1 cellular context compared by ENCODE assay signal in the genomic region with DNA sequence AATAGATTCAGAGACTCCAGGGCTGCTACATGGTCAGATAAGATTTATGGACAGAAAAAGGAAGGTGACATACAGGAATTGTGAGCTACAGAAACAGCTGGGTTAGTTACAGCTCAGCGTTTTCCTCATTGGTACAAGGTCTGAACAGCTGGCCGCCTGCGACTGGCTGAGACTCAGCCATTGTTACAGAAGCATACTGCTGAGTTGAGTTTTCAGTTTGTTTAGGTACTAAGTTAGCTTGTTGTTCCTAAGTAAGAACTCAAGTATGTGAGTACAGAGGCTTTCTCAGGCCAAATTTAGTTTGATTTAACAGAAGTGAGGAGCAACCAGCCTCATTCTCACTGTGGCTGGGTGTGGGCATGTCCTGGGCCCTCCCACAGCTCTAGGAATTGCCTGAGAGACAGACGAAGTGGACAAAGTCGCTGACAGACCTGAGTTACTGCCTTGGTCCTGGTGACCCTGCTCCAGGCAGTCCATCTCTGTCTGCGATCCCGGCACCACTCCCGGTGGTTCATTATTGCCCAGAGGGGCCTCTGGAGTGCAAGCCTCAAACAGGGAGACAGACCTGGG.
TF ChIP-seq lines count a peak whose summit lies in the region.

No MANE protein-coding gene starts in this region.

TF ChIP-seq in HepG2, 621 proteins besides CTCF, POLR2A, EP300 and RAD21 (continued from another document and continues in another):
- TF ChIP-seq, protein P1, sequence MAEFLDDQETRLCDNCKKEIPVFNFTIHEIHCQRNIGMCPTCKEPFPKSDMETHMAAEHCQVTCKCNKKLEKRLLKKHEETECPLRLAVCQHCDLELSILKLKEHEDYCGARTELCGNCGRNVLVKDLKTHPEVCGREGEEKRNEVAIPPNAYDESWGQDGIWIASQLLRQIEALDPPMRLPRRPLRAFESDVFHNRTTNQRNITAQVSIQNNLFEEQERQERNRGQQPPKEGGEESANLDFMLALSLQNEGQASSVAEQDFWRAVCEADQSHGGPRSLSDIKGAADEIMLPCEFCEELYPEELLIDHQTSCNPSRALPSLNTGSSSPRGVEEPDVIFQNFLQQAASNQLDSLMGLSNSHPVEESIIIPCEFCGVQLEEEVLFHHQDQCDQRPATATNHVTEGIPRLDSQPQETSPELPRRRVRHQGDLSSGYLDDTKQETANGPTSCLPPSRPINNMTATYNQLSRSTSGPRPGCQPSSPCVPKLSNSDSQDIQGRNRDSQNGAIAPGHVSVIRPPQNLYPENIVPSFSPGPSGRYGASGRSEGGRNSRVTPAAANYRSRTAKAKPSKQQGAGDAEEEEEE (CRISPR knock-in tag; IDR thresholded peaks at IDR 0.05; ENCODE audit: borderline replicate concordance), result peak; percentile 46; the same call in 1 of the 2 replicates
- peak; percentile 55; the same call in 1 of the 2 replicates for TF ChIP-seq NFYC (CRISPR knock-in tag; IDR thresholded peaks at IDR 0.05)
- TF ChIP-seq, protein P2, sequence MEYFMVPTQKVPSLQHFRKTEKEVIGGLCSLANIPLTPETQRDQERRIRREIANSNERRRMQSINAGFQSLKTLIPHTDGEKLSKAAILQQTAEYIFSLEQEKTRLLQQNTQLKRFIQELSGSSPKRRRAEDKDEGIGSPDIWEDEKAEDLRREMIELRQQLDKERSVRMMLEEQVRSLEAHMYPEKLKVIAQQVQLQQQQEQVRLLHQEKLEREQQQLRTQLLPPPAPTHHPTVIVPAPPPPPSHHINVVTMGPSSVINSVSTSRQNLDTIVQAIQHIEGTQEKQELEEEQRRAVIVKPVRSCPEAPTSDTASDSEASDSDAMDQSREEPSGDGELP (IDR thresholded peaks at IDR 0.05; ENCODE audit: borderline replicate concordance, low read depth), result peak; percentile 99
- peak; percentile 45; the same call in 1 of the 2 replicates for TF ChIP-seq SPEN (CRISPR knock-in tag; IDR thresholded peaks at IDR 0.05; ENCODE audit: low read depth)
- TF ChIP-seq GATAD1 (CRISPR knock-in tag; IDR thresholded peaks at IDR 0.05), result no peak
- TF ChIP-seq ZNF562 (CRISPR knock-in tag; IDR thresholded peaks at IDR 0.05; ENCODE audit: borderline replicate concordance), result no peak
- no peak for TF ChIP-seq PAX8 (CRISPR knock-in tag; IDR thresholded peaks at IDR 0.05; ENCODE audit: borderline replicate concordance)
- no peak for TF ChIP-seq NFKBIZ (CRISPR knock-in tag; IDR thresholded peaks at IDR 0.05)
- no peak for TF ChIP-seq ZNF160 (CRISPR knock-in tag; IDR thresholded peaks at IDR 0.05)
- peak; percentile 35; the same call in 1 of the 2 replicates for TF ChIP-seq MXD4 (CRISPR knock-in tag; IDR thresholded peaks at IDR 0.05)
- TF ChIP-seq PPARG (CRISPR knock-in tag; conservative IDR thresholded peaks at IDR 0.05), result 0 out of 2 replicates have a peak, but pooled peaks have one; percentile 52
- TF ChIP-seq PHF5A (CRISPR knock-in tag; IDR thresholded peaks at IDR 0.05; ENCODE audit: low read depth, unreplicated experiment), result no peak
- TF ChIP-seq, protein P3, sequence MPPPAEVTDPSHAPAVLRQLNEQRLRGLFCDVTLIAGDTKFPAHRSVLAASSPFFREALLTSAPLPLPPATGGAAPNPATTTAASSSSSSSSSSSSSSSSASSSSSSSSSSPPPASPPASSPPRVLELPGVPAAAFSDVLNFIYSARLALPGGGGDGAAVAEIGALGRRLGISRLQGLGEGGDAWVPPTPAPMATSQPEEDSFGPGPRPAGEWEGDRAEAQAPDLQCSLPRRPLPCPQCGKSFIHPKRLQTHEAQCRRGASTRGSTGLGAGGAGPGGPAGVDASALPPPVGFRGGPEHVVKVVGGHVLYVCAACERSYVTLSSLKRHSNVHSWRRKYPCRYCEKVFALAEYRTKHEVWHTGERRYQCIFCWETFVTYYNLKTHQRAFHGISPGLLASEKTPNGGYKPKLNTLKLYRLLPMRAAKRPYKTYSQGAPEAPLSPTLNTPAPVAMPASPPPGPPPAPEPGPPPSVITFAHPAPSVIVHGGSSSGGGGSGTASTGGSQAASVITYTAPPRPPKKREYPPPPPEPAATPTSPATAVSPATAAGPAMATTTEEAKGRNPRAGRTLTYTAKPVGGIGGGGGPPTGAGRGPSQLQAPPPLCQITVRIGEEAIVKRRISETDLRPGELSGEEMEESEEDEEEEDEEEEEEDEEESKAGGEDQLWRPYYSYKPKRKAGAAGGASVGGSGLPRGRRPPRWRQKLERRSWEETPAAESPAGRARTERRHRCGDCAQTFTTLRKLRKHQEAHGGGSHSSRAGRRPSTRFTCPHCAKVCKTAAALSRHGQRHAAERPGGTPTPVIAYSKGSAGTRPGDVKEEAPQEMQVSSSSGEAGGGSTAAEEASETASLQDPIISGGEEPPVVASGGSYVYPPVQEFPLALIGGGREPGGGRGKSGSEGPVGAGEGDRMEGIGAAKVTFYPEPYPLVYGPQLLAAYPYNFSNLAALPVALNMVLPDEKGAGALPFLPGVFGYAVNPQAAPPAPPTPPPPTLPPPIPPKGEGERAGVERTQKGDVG (CRISPR knock-in tag; IDR thresholded peaks at IDR 0.05; ENCODE audit: borderline replicate concordance), result peak; percentile 39; the same call in 1 of the 2 replicates
- TF ChIP-seq ZNF501 (CRISPR knock-in tag; IDR thresholded peaks at IDR 0.05), result 0 out of 2 replicates have a peak, but pooled peaks have one; percentile 55
- TF ChIP-seq U2AF1 (optimal IDR thresholded peaks at IDR 0.05; ENCODE audit: low read depth, low read length), result no peak
- TF ChIP-seq, protein P4, sequence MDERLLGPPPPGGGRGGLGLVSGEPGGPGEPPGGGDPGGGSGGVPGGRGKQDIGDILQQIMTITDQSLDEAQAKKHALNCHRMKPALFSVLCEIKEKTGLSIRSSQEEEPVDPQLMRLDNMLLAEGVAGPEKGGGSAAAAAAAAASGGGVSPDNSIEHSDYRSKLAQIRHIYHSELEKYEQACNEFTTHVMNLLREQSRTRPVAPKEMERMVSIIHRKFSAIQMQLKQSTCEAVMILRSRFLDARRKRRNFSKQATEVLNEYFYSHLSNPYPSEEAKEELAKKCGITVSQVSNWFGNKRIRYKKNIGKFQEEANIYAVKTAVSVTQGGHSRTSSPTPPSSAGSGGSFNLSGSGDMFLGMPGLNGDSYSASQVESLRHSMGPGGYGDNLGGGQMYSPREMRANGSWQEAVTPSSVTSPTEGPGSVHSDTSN (CRISPR knock-in tag; IDR thresholded peaks at IDR 0.05), result no peak
- TF ChIP-seq, protein P5, sequence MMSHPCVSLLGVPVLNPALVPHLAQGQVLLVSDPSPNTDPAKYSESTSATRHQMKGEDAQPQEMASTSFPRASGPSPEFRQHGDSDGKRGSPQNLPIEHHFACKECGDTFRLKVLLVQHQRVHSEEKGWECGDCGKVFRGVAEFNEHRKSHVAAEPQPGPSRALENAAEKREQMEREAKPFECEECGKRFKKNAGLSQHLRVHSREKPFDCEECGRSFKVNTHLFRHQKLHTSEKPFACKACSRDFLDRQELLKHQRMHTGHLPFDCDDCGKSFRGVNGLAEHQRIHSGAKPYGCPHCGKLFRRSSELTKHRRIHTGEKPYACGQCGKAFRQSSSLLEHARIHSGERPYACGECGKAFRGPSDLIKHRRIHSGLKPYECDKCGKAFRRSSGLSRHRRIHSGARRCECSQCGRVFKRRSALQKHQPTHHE (CRISPR knock-in tag; IDR thresholded peaks at IDR 0.05; ENCODE audit: borderline replicate concordance), result no peak
- TF ChIP-seq, protein P6, sequence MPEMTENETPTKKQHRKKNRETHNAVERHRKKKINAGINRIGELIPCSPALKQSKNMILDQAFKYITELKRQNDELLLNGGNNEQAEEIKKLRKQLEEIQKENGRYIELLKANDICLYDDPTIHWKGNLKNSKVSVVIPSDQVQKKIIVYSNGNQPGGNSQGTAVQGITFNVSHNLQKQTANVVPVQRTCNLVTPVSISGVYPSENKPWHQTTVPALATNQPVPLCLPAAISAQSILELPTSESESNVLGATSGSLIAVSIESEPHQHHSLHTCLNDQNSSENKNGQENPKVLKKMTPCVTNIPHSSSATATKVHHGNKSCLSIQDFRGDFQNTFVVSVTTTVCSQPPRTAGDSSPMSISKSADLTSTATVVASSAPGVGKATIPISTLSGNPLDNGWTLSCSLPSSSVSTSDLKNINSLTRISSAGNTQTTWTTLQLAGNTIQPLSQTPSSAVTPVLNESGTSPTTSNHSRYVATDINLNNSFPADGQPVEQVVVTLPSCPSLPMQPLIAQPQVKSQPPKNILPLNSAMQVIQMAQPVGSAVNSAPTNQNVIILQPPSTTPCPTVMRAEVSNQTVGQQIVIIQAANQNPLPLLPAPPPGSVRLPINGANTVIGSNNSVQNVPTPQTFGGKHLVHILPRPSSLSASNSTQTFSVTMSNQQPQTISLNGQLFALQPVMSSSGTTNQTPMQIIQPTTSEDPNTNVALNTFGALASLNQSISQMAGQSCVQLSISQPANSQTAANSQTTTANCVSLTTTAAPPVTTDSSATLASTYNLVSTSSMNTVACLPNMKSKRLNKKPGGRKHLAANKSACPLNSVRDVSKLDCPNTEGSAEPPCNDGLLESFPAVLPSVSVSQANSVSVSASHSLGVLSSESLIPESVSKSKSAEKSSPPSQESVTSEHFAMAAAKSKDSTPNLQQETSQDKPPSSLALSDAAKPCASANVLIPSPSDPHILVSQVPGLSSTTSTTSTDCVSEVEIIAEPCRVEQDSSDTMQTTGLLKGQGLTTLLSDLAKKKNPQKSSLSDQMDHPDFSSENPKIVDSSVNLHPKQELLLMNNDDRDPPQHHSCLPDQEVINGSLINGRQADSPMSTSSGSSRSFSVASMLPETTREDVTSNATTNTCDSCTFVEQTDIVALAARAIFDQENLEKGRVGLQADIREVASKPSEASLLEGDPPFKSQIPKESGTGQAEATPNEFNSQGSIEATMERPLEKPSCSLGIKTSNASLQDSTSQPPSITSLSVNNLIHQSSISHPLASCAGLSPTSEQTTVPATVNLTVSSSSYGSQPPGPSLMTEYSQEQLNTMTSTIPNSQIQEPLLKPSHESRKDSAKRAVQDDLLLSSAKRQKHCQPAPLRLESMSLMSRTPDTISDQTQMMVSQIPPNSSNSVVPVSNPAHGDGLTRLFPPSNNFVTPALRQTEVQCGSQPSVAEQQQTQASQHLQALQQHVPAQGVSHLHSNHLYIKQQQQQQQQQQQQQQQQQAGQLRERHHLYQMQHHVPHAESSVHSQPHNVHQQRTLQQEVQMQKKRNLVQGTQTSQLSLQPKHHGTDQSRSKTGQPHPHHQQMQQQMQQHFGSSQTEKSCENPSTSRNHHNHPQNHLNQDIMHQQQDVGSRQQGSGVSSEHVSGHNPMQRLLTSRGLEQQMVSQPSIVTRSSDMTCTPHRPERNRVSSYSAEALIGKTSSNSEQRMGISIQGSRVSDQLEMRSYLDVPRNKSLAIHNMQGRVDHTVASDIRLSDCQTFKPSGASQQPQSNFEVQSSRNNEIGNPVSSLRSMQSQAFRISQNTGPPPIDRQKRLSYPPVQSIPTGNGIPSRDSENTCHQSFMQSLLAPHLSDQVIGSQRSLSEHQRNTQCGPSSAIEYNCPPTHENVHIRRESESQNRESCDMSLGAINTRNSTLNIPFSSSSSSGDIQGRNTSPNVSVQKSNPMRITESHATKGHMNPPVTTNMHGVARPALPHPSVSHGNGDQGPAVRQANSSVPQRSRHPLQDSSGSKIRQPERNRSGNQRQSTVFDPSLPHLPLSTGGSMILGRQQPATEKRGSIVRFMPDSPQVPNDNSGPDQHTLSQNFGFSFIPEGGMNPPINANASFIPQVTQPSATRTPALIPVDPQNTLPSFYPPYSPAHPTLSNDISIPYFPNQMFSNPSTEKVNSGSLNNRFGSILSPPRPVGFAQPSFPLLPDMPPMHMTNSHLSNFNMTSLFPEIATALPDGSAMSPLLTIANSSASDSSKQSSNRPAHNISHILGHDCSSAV (CRISPR knock-in tag; IDR thresholded peaks at IDR 0.05; ENCODE audit: borderline replicate concordance), result no peak
- TF ChIP-seq, protein P7, sequence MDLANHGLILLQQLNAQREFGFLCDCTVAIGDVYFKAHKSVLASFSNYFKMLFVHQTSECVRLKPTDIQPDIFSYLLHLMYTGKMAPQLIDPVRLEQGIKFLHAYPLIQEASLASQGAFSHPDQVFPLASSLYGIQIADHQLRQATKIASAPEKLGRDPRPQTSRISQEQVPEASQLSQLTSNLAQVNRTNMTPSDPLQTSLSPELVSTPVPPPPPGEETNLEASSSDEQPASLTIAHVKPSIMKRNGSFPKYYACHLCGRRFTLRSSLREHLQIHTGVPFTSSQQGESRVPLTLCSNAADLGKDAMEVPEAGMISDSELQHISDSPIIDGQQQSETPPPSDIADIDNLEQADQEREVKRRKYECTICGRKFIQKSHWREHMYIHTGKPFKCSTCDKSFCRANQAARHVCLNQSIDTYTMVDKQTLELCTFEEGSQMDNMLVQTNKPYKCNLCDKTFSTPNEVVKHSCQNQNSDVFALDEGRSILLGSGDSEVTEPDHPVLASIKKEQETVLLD (CRISPR knock-in tag; IDR thresholded peaks at IDR 0.05; ENCODE audit: low read depth), result 0 out of 2 replicates have a peak, but pooled peaks have one; percentile 34
- TF ChIP-seq ATF7-NPFF (CRISPR knock-in tag; IDR thresholded peaks at IDR 0.05; ENCODE audit: low read depth), result no peak
- 0 out of 2 replicates have a peak, but pooled peaks have one; percentile 26 for TF ChIP-seq KMT2A (CRISPR knock-in tag; IDR thresholded peaks at IDR 0.05)
